ENCODE assay signal across 12 cellular contexts in genomic region chr5:51378778-51379652, GRCh38. TPM values are rescaled to one million over a fixed set of nuclear protein-coding genes. Genes with fewer than 3 reads are reported as not detected.
DNase-seq lines count a peak whose midpoint lies in the region; ATAC-seq, FAIRE-seq and TF ChIP-seq lines count a peak whose summit lies in the region.
"Had no signal": no experiment of that assay in that cellular context is flagged by ENCODE, and none has a peak within 500 bp of the region (broad histone marks: within the 10 kb centered on the region; RNA-seq: fewer than 3 reads in every experiment).

No MANE protein-coding gene starts in this region.

- H3K4me1 ChIP-seq in liver (ENCODE audit: control insufficient read depth in 4 of 4, insufficient read depth in 4 of 4, low read length in 3 of 4) (peaks cover 0 to 27% (median 24%) of the 10 kb centered on the region in 4 donors), HepG2 (ENCODE audit: insufficient read depth, low read length) (no peaks in the 10 kb centered on the region), GM12878 (ENCODE audit: control insufficient read depth, insufficient read depth, low read length) (no peaks in the 10 kb centered on the region), mesendoderm (ENCODE audit: control insufficient read depth, low read depth, low read length) (peaks cover 7% of the 10 kb centered on the region)

- WGBS in liver: 4% methylated on average over 32 of the region's 32 CpGs
- 27% methylated on average over 28 of the region's 32 CpGs for WGBS in HepG2 (ENCODE audit: low lambda C conversion rate)
- 33% methylated on average over 32 of the region's 32 CpGs for WGBS in GM12878 (ENCODE audit: insufficient coverage, insufficient replicate concordance, low lambda C conversion rate, missing lambda C conversion rate)
- WGBS in mesendoderm (ENCODE audit: extremely low coverage, insufficient coverage, low lambda C conversion rate): no CpG with 5 or more reads among the region's 32 CpGs

- H3K9ac ChIP-seq in liver (ENCODE audit: low read depth in 1 of 2, low read length in 2 of 2) (no peak overlapping the region), HepG2 (ENCODE audit: insufficient read depth, low read depth, low read length) (no peak overlapping the region), GM12878 (ENCODE audit: control insufficient read depth, insufficient read depth, low read length) (no peak overlapping the region), mesendoderm (ENCODE audit: low read length) (peak overlapping the region; percentile 51)

- peak overlapping the region in 2 of 3 donors; percentile 11 to 14 for H3K4me3 ChIP-seq in liver (ENCODE audit: low read depth in 1 of 3, low read length in 3 of 3)
- H3K4me3 ChIP-seq in HepG2 (replicated peaks in 1 of 3; ENCODE audit: insufficient read depth in 1 of 3, low read depth in 2 of 3, low read length in 3 of 3): no peak overlapping the region
- H3K4me3 ChIP-seq in GM12878: no peak overlapping the region
- peak overlapping the region; percentile 32 for H3K4me3 ChIP-seq in mesendoderm (ENCODE audit: low read length)

- H4K20me1 ChIP-seq in HepG2 (ENCODE audit: insufficient read depth, low read length) (no peaks in the 10 kb centered on the region), GM12878 (ENCODE audit: control insufficient read depth, insufficient read depth) (no peaks in the 10 kb centered on the region)

- in situ Hi-C loops in HepG2 (cut with HindIII; ENCODE audit: extremely low pct_ligation_motif_present, low pct_unique_long_range_greater_than_20kb) (loop anchor here (25.0 kb wide), 2 partner anchors 633 to 1283 kb away; no protein-coding TSS in a partner anchor), GM12878 (cut with MboI) (loop anchor here (25.0 kb wide), 1 partner anchor 1283 kb away; no protein-coding TSS in a partner anchor)

- POLR2A ChIA-PET in HepG2 (lab: Yijun Ruan, JAX): no interaction called here
- POLR2A ChIA-PET in GM12878 (lab: Charles Lee): no interaction called here

- SMC1A ChIA-PET in GM12878 (lab: Charles Lee; ENCODE audit: uncharacterized antibody, unreplicated experiment): no interaction called here

- peaks cover 0 to 2% of the 10 kb centered on the region in 2 donors for H3K9me3 Mint-ChIP-seq in activated T-cell treated with anti-CD3 and anti-CD28 coated beads, Interleukin-2, amount 50 U/mL, for 72 hours

- no peak overlapping the region for H2AK5ac ChIP-seq in mesendoderm (ENCODE audit: low read length)

- H4K5ac ChIP-seq in mesendoderm (ENCODE audit: low read length): no peak overlapping the region

- peak overlapping the region; percentile 11 for H3K18ac ChIP-seq in mesendoderm (ENCODE audit: low read length)

- H3K9me3 ChIP-seq in liver (ENCODE audit: control insufficient read depth in 4 of 4, low read length in 3 of 4) (peaks cover 0 to 3% (median 1%) of the 10 kb centered on the region in 4 donors), HepG2 (ENCODE audit: low read length) (no peaks in the 10 kb centered on the region), GM12878 (replicated peaks; ENCODE audit: control insufficient read depth, insufficient read depth, low read length) (no peaks in the 10 kb centered on the region; the same call in 2 of the 3 replicates)
- H3K9me3 ChIP-seq: ascending aorta had no signal

- intact Hi-C loops in HepG2 (cut with micrococcal nuclease; ENCODE audit: unreplicated experiment) (no loop called here), GM12878 (cut with micrococcal nuclease; ENCODE audit: unreplicated experiment) (no loop called here)

- TF ChIP-seq RAD21 in liver (IDR thresholded peaks at IDR 0.05) (no peak), HepG2 (CRISPR knock-in tag; IDR thresholded peaks at IDR 0.05) (no peak), GM12878 (IDR thresholded peaks at IDR 0.05; ENCODE audit: insufficient read depth, low read depth, low read length) (no peak)

- no peak overlapping the region for H2BK120ac ChIP-seq in mesendoderm (ENCODE audit: low read depth, low read length)

- peak overlapping the region; percentile 71 for H3K56ac ChIP-seq in mesendoderm (ENCODE audit: low read length)

- H3K79me1 ChIP-seq in mesendoderm (ENCODE audit: low read length): no peaks in the 10 kb centered on the region

- no peak overlapping the region for H3K27ac ChIP-seq in liver (ENCODE audit: low read depth in 1 of 2, low read length in 2 of 2)
- H3K27ac ChIP-seq in HepG2 (ENCODE audit: extremely low read length, insufficient read depth, low read length): no peak overlapping the region
- no peak overlapping the region for H3K27ac ChIP-seq in GM12878 (ENCODE audit: control insufficient read depth, insufficient read depth)
- no peak overlapping the region for H3K27ac ChIP-seq in mesendoderm (ENCODE audit: low read depth, low read length)
- H3K27ac ChIP-seq: ascending aorta had no signal

- BruUV-seq in HepG2 (replicated peaks; lab: Mats Ljungman, UMichigan) (no TSS peak), GM12878 (replicated peaks; lab: Mats Ljungman, UMichigan) (no TSS peak)

- H3K79me2 ChIP-seq in HepG2 (ENCODE audit: insufficient read depth, low read length) (no peaks in the 10 kb centered on the region), GM12878 (ENCODE audit: control insufficient read depth, insufficient read depth, low read length) (no peaks in the 10 kb centered on the region), mesendoderm (ENCODE audit: control insufficient read depth, insufficient read depth, low read length) (no peaks in the 10 kb centered on the region)

- no peak for DNase-seq in HepG2 (ENCODE audit: low spot score)
- DNase-seq in GM12878 (ENCODE audit: low read depth, low spot score): no peak
- DNase-seq in mesendoderm: peak; percentile 66
- no peak for DNase-seq in activated T-cell treated with anti-CD3 and anti-CD28 coated beads, Interleukin-2, amount 50 U/mL, for 72 hours
- DNase-seq in mesenteric fat pad (ENCODE audit: low spot score): no peak
- DNase-seq in effector CD4-positive, alpha-beta T cell: no peak
- no peak for DNase-seq in GM12892 (ENCODE audit: insufficient read length)
- DNase-seq: activated CD4-positive, CD25-positive, alpha-beta regulatory T cell treated with anti-CD3 and anti-CD28 coated beads, Interleukin-2, amount 50 U/mL, for 72 hours; left colon; NCI-H446 had no signal

- H3K23ac ChIP-seq in mesendoderm (ENCODE audit: low read length): no peak overlapping the region

- peaks cover 4 to 24% (median 13%) of the 10 kb centered on the region in 4 donors for H3K27me3 ChIP-seq in liver (ENCODE audit: control insufficient read depth in 4 of 4, insufficient read depth in 4 of 4, low read length in 3 of 4)
- peaks cover 4 to 56% of the 10 kb centered on the region in 2 experiments; a peak in 4 of 5 replicates for H3K27me3 ChIP-seq in HepG2 (ENCODE audit: control insufficient read depth in 1 of 2, insufficient read depth in 2 of 2, low read length in 2 of 2)
- peaks cover 6 to 13% of the 10 kb centered on the region in 2 experiments; a peak in 3 of 4 replicates for H3K27me3 ChIP-seq in GM12878 (replicated peaks in 1 of 2; ENCODE audit: control insufficient read depth in 2 of 2, insufficient read depth in 2 of 2, low read length in 1 of 2)
- peaks cover 16% of the 10 kb centered on the region for H3K27me3 ChIP-seq in mesendoderm (ENCODE audit: insufficient read depth, low read length, poor library complexity)

- H3K36me3 ChIP-seq in liver (ENCODE audit: control insufficient read depth in 4 of 4, insufficient read depth in 3 of 4, low read depth in 1 of 4, low read length in 3 of 4): no peaks in the 10 kb centered on the region
- no peaks in the 10 kb centered on the region for H3K36me3 ChIP-seq in HepG2 (replicated peaks in 1 of 2; ENCODE audit: control insufficient read depth in 1 of 2, insufficient read depth in 2 of 2, low read length in 2 of 2)
- H3K36me3 ChIP-seq in GM12878 (ENCODE audit: control insufficient read depth in 2 of 2, insufficient read depth in 2 of 2, low read length in 1 of 2): no peaks in the 10 kb centered on the region
- no peaks in the 10 kb centered on the region for H3K36me3 ChIP-seq in mesendoderm (ENCODE audit: control insufficient read depth, insufficient read depth, low read length)
- H3K36me3 ChIP-seq: ascending aorta had no signal

- H2AFZ ChIP-seq in HepG2 (ENCODE audit: low read length) (no peak overlapping the region), GM12878 (ENCODE audit: control insufficient read depth, low read depth, low read length) (no peak overlapping the region)

- H3K27me3 Mint-ChIP-seq in activated T-cell treated with anti-CD3 and anti-CD28 coated beads, Interleukin-2, amount 50 U/mL, for 72 hours (ENCODE audit: low read depth): peaks cover 94% of the 10 kb centered on the region

- H3K4me2 ChIP-seq in HepG2 (ENCODE audit: low read depth, low read length) (no peak overlapping the region), GM12878 (ENCODE audit: control insufficient read depth, insufficient read depth) (no peak overlapping the region), mesendoderm (ENCODE audit: low read length) (peak overlapping the region; percentile 93)

- H3K4ac ChIP-seq in mesendoderm (ENCODE audit: low read depth, low read length): no peak overlapping the region

- RAD21 ChIA-PET in GM12878 (lab: Charles Lee; ENCODE audit: unreplicated experiment): no interaction called here

- CTCF ChIA-PET in HepG2 (lab: Yijun Ruan, JAX; ENCODE audit: low intra/inter-chr PET ratio, low total read pairs) (no interaction called here), GM12878 (lab: Yijun Ruan, JAX) (interaction anchor here (1.0 to 1.4 kb wide), 2 partner anchors 11 to 629 kb away, joined by 5 to 6 read pairs; no protein-coding TSS in a partner anchor)

- H3K36me3 Mint-ChIP-seq in activated T-cell treated with anti-CD3 and anti-CD28 coated beads, Interleukin-2, amount 50 U/mL, for 72 hours (ENCODE audit: insufficient read depth in 2 of 2): peaks cover 0 to 2% of the 10 kb centered on the region in 2 donors

- no peak overlapping the region for H4K8ac ChIP-seq in mesendoderm (ENCODE audit: low read depth, low read length)

- peak overlapping the region; percentile 10 for H2BK5ac ChIP-seq in mesendoderm (ENCODE audit: low read length)

- ATAC-seq in HepG2 (no peak), GM12878 (peak; percentile 25; the same call in 2 of the 3 replicates)
- ATAC-seq in activated T-cell treated with anti-CD3 and anti-CD28 coated beads, Interleukin-2, amount 50 U/mL, for 72 hours (replicated peaks in 1 of 2): no peak
- ATAC-seq: left colon had no signal

- peaks cover 31% of the 10 kb centered on the region for H3K4me1 Mint-ChIP-seq in activated T-cell treated with anti-CD3 and anti-CD28 coated beads, Interleukin-2, amount 50 U/mL, for 72 hours (ENCODE audit: low read depth)

- no peak overlapping the region for H3K27ac Mint-ChIP-seq in activated T-cell treated with anti-CD3 and anti-CD28 coated beads, Interleukin-2, amount 50 U/mL, for 72 hours

- TF ChIP-seq POLR2A in HepG2 (IDR thresholded peaks at IDR 0.05; ENCODE audit: insufficient read depth in 1 of 2, low read depth in 2 of 2, low read length in 2 of 2) (no peak), GM12878 (IDR thresholded peaks at IDR 0.05; ENCODE audit: low read depth, low read length) (no peak), GM12892 (IDR thresholded peaks at IDR 0.05; ENCODE audit: low read depth, low read length) (no peak)

- TF ChIP-seq CTCF in liver (IDR thresholded peaks at IDR 0.05; ENCODE audit: low read depth, low read length, missing input control) (no peak), HepG2 (CRISPR knock-in tag; IDR thresholded peaks at IDR 0.05) (no peak), GM12878 (IDR thresholded peaks at IDR 0.05 in 2 of 3, conservative IDR thresholded peaks at IDR 0.05 in 1 of 3; ENCODE audit: control insufficient read depth in 2 of 3, extremely low read depth in 1 of 3, insufficient read depth in 1 of 3, low read depth in 3 of 3, low read length in 3 of 3) (no peak)

- no peak overlapping the region for H2BK15ac ChIP-seq in mesendoderm (replicated peaks; ENCODE audit: low read depth)

- H3K4me3 Mint-ChIP-seq in activated T-cell treated with anti-CD3 and anti-CD28 coated beads, Interleukin-2, amount 50 U/mL, for 72 hours: peak overlapping the region in 1 of 2 donors; percentile 13

- TF ChIP-seq EP300 in HepG2 (IDR thresholded peaks at IDR 0.05; ENCODE audit: low read depth in 2 of 2, low read length in 2 of 2) (no peak), HepG2 (CRISPR knock-in tag; IDR thresholded peaks at IDR 0.05; ENCODE audit: borderline replicate concordance) (no peak), GM12878 (IDR thresholded peaks at IDR 0.05; ENCODE audit: borderline replicate concordance in 1 of 2, control insufficient read depth in 1 of 2, low read depth in 2 of 2, low read length in 2 of 2) (no peak)

- FAIRE-seq in HepG2 (lab: Jason Lieb, UNC) (no peak), GM12878 (lab: Jason Lieb, UNC) (no peak), GM12892 (lab: Jason Lieb, UNC) (no peak)

RNA-seq across cellular contexts. Expression of gene ISL1, which starts 4.2 kb away (rescaled TPM):
- total RNA-seq in liver (not detected), HepG2 (2016; rRNA removed; fragmentation: Illumina TruSeq; extraction: Trizol) (not detected in 2 replicates), GM12878 (2014; rRNA removed) (not detected in 2 replicates), GM12878 (2014; rRNA removed; fragmentation: Illumina TruSeq; extraction: Trizol) (not detected in 2 replicates), GM12878 (2021) (not detected in 2 replicates), mesenteric fat pad (0.29 TPM)
- polyA plus RNA-seq in liver (not detected), HepG2 (2011; rRNA removed) (not detected in 2 replicates), GM12878 (2011; rRNA removed) (not detected in 2 replicates), GM12878 (2014; fragmentation: Illumina TruSeq; extraction: Trizol) (not detected in 2 replicates), GM12878 (2014; fragmentation: Nextera tagmentation; extraction: Ambion mirVana) (not detected), GM12878 (2014; rRNA removed) (not detected in 2 replicates), GM12878 (2016; fragmentation: Nextera tagmentation; extraction: Ambion mirVana) (under 1 TPM in 1 of 2 experiments, not detected in 1; 0.08 TPM)
- not detected in 2 replicates for total RNA-seq in HepG2 (2016; cell fraction: cytosol; rRNA removed; fragmentation: Illumina TruSeq; extraction: Trizol; ENCODE audit: low read depth)
- not detected in 2 replicates for total RNA-seq in HepG2 (2016; cell fraction: insoluble cytoplasmic fraction; rRNA removed; fragmentation: Illumina TruSeq; extraction: Trizol)
- not detected in 2 replicates for total RNA-seq in HepG2 (2016; cell fraction: membrane; rRNA removed; fragmentation: Illumina TruSeq; extraction: Trizol)
- total RNA-seq in HepG2 (2016; cell fraction: nucleus; rRNA removed; fragmentation: Illumina TruSeq; extraction: Trizol): not detected in 2 replicates
- not detected in 2 replicates for polyA plus RNA-seq in HepG2 (2011; cell fraction: cytosol; rRNA removed)
- polyA plus RNA-seq in HepG2 (2011; cell fraction: nucleus; rRNA removed): not detected in 2 replicates
- not detected in 2 replicates for polyA plus RNA-seq in HepG2 (2012)
- polyA plus RNA-seq in HepG2 (2016; cell fraction: cytosol; fragmentation: Illumina TruSeq; extraction: Trizol; ENCODE audit: low read depth): not detected in 2 replicates
- not detected in 2 replicates for polyA plus RNA-seq in HepG2 (2016; cell fraction: insoluble cytoplasmic fraction; fragmentation: Illumina TruSeq; extraction: Trizol; ENCODE audit: low read depth)
- polyA plus RNA-seq in HepG2 (2016; cell fraction: membrane; fragmentation: Illumina TruSeq; extraction: Trizol; ENCODE audit: low read depth): not detected in 2 replicates
- polyA plus RNA-seq in HepG2 (2016; cell fraction: nucleus; fragmentation: Illumina TruSeq; extraction: Trizol; ENCODE audit: insufficient read depth, low read depth): not detected in 2 replicates
- 0.12 TPM in 1 of 2 replicates, not detected in the other for polyA minus RNA-seq in HepG2 (2011; rRNA and poly(A)+ RNA removed; ENCODE audit: low replicate concordance)
- not detected in 2 replicates for polyA minus RNA-seq in HepG2 (2011; cell fraction: cytosol; rRNA and poly(A)+ RNA removed)
- polyA minus RNA-seq in HepG2 (2011; cell fraction: nucleus; rRNA and poly(A)+ RNA removed): not detected in 2 replicates
- total RNA-seq in GM12878 (2013; cell fraction: nucleolus; rRNA removed): not detected in 2 replicates
- polyA plus RNA-seq in GM12878 (2011; ENCODE audit: low read depth): not detected
- not detected in 2 replicates for polyA plus RNA-seq in GM12878 (2011; cell fraction: cytosol; rRNA removed)
- not detected in 2 replicates for polyA plus RNA-seq in GM12878 (2011; cell fraction: nucleus; rRNA removed)
- not detected in 2 replicates for polyA plus RNA-seq in GM12878 (2012)
- polyA minus RNA-seq in GM12878 (2011; rRNA and poly(A)+ RNA removed): not detected in 2 replicates
- not detected in 2 replicates for polyA minus RNA-seq in GM12878 (2011; cell fraction: cytosol; rRNA and poly(A)+ RNA removed)
- not detected in 2 replicates for polyA minus RNA-seq in GM12878 (2011; cell fraction: nucleus; rRNA and poly(A)+ RNA removed)
- polyA plus RNA-seq in mesendoderm (2013, experiment 1 of 2): 0.79 TPM
- 0.78 TPM for polyA plus RNA-seq in mesendoderm (2013, experiment 2 of 2)
- not detected for total RNA-seq in activated T-cell treated with anti-CD3 and anti-CD28 coated beads, Interleukin-2, amount 50 U/mL, for 72 hours
- polyA plus RNA-seq in GM12892 (2012; ENCODE audit: missing spikeins): not detected
- total RNA-seq: ascending aorta had no signal

Comparison
In these comparisons a context has a peak if more than half of its experiments do, and no peak if none do; other contexts are left out.
1. H3K4me3 ChIP-seq: peak in liver (2 of 3) and mesendoderm (single experiment); none in HepG2 (0 of 3) and GM12878 (single experiment).